In genomic region chr6:30006170-30007131, GRCh38 we compare ENCODE assay signal across 8 cellular contexts. TPM values are rescaled to one million over a fixed set of nuclear protein-coding genes. Genes with fewer than 3 reads are reported as not detected.
DNase-seq lines count a peak whose midpoint lies in the region; TF ChIP-seq lines count a peak whose summit lies in the region.

No MANE protein-coding gene starts in this region.

- H3K9me3 Mint-ChIP-seq in brain, result no peaks in the 10 kb centered on the region

- no peak overlapping the region for H3K27ac Mint-ChIP-seq in brain

- POLR2A ChIA-PET in RWPE1 (lab: Yijun Ruan, JAX; ENCODE audit: low non-redundant PET), result no interaction called here

- DNase-seq in NCI-H748 (lab: John Stamatoyannopoulos, UW; ENCODE audit: unreplicated experiment), result peak; percentile 63
- no peak for DNase-seq in NCI-H748 treated with DMSO at 0.1 percent for 48 hours (lab: John Stamatoyannopoulos, UW)
- DNase-seq in kidney tubule cell (ENCODE audit: low spot score), result peak; percentile 25
- peak; percentile 17 for DNase-seq in stimulated activated CD4-positive, alpha-beta T cell treated with anti-CD3 and anti-CD28 coated beads, Interleukin-4, amount 100 ng/mL, for 1 hour
- no peak for DNase-seq in RWPE1 (ENCODE audit: low spot score)
- no peak for DNase-seq in SIG-M5 treated with dmso at 0.1 percent for 504 hours (lab: John Stamatoyannopoulos, UW; ENCODE audit: unreplicated experiment)
- no peak for DNase-seq in NCI-H510A treated with DMSO at 0.1 percent for 48 hours (lab: John Stamatoyannopoulos, UW)

- H3K4me3 Mint-ChIP-seq in brain, result peak overlapping the region; percentile 42 to 76 (median 68)

- peaks cover 24% of the 10 kb centered on the region for H3K36me3 Mint-ChIP-seq in brain

- H3K27ac ChIP-seq in RWPE1, result no peak overlapping the region

- H3K27me3 Mint-ChIP-seq in brain, result peaks cover 68% of the 10 kb centered on the region

- peaks cover 14% of the 10 kb centered on the region for H3K4me1 Mint-ChIP-seq in brain

- CTCF ChIA-PET in RWPE1 (lab: Yijun Ruan, JAX), result interaction anchor here (0.6 kb wide), 1 partner anchor 378 kb away, joined by 3 read pairs; no protein-coding TSS in a partner anchor

- TF ChIP-seq CTCF in brain (conservative IDR thresholded peaks at IDR 0.05), result no peak
- no peak for TF ChIP-seq CTCF in RWPE1 (conservative IDR thresholded peaks at IDR 0.05; ENCODE audit: low read depth)

RNA-seq across cellular contexts. Expression of gene POLR1H, which starts 54.6 kb away (rescaled TPM):
- polyA plus RNA-seq in brain (ENCODE audit: insufficient read depth, low read depth, low replicate concordance), result 42.2 TPM

Comparison
In these comparisons a context has a peak if more than half of its experiments do, and no peak if none do; other contexts are left out.
1. DNase-seq: peak in NCI-H748 (single experiment), kidney tubule cell (single experiment) and stimulated activated CD4-positive, alpha-beta T cell treated with anti-CD3 and anti-CD28 coated beads, Interleukin-4, amount 100 ng/mL, for 1 hour (single experiment); none in NCI-H748 treated with DMSO at 0.1 percent for 48 hours (single experiment), RWPE1 (single experiment), SIG-M5 treated with dmso at 0.1 percent for 504 hours (single experiment) and NCI-H510A treated with DMSO at 0.1 percent for 48 hours (single experiment).